In the genomic region with DNA sequence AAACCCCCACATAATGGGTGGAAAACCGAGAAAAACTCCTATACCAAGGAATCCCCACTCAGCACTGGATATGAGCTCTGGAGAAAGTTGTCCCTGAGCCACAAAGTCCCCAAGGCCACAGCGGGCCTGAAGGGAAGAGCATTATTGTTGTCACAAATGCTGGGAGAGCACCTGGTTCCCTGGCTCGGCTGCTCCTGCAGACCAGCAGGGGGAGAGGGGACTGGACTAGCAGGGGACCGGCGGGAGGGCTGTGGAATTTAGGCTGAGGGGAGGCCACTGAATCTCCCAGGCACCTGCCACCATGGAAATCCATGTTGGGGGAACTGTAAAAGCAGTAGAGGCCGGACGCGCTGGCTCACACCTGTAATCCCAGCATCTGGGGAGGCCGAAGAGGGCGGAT, we compare ENCODE assay signal across 2 cellular contexts.
TF ChIP-seq lines count a peak whose summit lies in the region.

No MANE protein-coding gene starts in this region.

TF ChIP-seq in IMR-90, 13 proteins besides CTCF, POLR2A, EP300 and RAD21:
- TF ChIP-seq NFE2L2 (IDR thresholded peaks at IDR 0.05; ENCODE audit: low read depth, low read length): no peak
- TF ChIP-seq USF2 (IDR thresholded peaks at IDR 0.05; ENCODE audit: low read depth, low read length): no peak
- no peak for TF ChIP-seq MAZ (IDR thresholded peaks at IDR 0.05; ENCODE audit: borderline replicate concordance, low read depth, low read length)
- TF ChIP-seq, protein P1, sequence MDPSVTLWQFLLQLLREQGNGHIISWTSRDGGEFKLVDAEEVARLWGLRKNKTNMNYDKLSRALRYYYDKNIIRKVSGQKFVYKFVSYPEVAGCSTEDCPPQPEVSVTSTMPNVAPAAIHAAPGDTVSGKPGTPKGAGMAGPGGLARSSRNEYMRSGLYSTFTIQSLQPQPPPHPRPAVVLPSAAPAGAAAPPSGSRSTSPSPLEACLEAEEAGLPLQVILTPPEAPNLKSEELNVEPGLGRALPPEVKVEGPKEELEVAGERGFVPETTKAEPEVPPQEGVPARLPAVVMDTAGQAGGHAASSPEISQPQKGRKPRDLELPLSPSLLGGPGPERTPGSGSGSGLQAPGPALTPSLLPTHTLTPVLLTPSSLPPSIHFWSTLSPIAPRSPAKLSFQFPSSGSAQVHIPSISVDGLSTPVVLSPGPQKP (IDR thresholded peaks at IDR 0.05; ENCODE audit: borderline replicate concordance, low read depth, low read length): no peak
- no peak for TF ChIP-seq MAFK (IDR thresholded peaks at IDR 0.05; ENCODE audit: low read depth, low read length)
- no peak for TF ChIP-seq RFX5 (IDR thresholded peaks at IDR 0.05; ENCODE audit: low read depth, low read length)
- no peak for TF ChIP-seq RCOR1 (IDR thresholded peaks at IDR 0.05; ENCODE audit: insufficient replicate concordance, low read length)
- TF ChIP-seq CHD1 (IDR thresholded peaks at IDR 0.05; ENCODE audit: low read depth, low read length): no peak
- no peak for TF ChIP-seq SMC3 (IDR thresholded peaks at IDR 0.05; ENCODE audit: low read depth, low read length)
- no peak for TF ChIP-seq CEBPB (IDR thresholded peaks at IDR 0.05; ENCODE audit: low read depth, low read length)
- no peak for TF ChIP-seq FOS (IDR thresholded peaks at IDR 0.05; ENCODE audit: low read depth, low read length)
- no peak for TF ChIP-seq MXI1 (IDR thresholded peaks at IDR 0.05; ENCODE audit: borderline replicate concordance, low read depth, low read length)
- TF ChIP-seq BHLHE40 (IDR thresholded peaks at IDR 0.05; ENCODE audit: low read depth, low read length): no peak

TF ChIP-seq in H1, 55 proteins besides CTCF, POLR2A, EP300 and RAD21:
- peak; percentile 32; the same call in 1 of the 2 replicates for TF ChIP-seq TEAD4 (IDR thresholded peaks at IDR 0.05; ENCODE audit: low read depth, low read length)
- TF ChIP-seq JUND (IDR thresholded peaks at IDR 0.05; ENCODE audit: low read length): no peak
